Comparison of ENCODE assay signal across 10 cellular contexts in the genomic region with DNA sequence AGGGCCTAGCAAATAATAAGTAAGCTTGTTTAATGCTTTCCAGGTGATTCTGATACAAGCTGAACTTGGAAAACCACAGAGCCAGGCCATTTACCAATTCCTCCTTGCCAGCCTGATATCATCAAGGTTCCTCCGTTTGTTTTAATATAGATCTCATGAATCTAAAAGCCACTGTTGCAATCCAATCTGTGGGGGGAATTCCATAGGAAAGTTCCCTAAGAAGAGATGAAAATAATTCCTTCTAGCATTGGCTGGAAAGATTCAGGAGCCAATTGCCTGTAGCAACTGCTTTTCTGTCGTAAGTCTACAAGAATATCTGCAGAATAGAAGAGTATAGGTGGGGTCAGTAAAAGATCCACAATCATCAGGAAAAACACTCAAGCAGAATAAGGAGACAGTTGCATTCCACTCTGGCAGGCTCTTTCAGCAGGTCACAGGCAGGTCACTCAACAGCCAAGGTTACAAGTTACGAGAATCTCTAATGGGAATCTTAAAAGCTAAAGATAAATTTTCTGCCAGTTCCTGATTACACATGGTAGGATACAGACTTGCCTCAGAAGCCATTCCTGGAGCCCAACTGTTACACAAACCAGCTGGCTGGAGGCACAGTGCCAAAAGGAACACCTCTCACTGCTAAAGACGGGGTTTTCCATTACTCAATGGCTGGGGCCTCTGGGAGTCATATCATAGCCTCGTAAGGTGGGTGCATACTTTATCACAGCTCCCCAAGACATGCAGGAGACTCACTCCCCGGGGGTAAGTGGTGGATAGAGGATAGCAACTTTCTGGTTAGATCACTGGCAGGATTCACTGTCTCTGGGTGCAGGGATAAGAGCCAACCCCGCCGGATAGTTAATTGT. TPM values are rescaled to one million over a fixed set of nuclear protein-coding genes. Genes with fewer than 3 reads are reported as not detected.
A peak's percentile ranks its signal among the peaks of the same experiment; 100 is the strongest.
DNase-seq lines count a peak whose midpoint lies in the region; ATAC-seq and TF ChIP-seq lines count a peak whose summit lies in the region.
"Had no signal": no experiment of that assay in that cellular context is flagged by ENCODE, and none has a peak within 500 bp of the region (broad histone marks: within the 10 kb centered on the region; RNA-seq: fewer than 3 reads in every experiment).

No MANE protein-coding gene starts in this region.

- intact Hi-C loops in ovary (cut with DNase I): no loop called here
- intact Hi-C loops in activated CD4-positive, alpha-beta T cell treated with anti-CD3 and anti-CD28 coated beads for 36 hours (cut with DNase I, micrococcal nuclease): no loop called here

- peak; percentile 81 for ATAC-seq in RWPE2 (ENCODE audit: low read depth)
- no peak for ATAC-seq in activated CD4-positive, alpha-beta T cell treated with anti-CD3 and anti-CD28 coated beads for 36 hours

- H3K27ac Mint-ChIP-seq in activated CD4-positive, alpha-beta T cell treated with anti-CD3 and anti-CD28 coated beads for 36 hours: no peak overlapping the region

- no peak for TF ChIP-seq EP300 in ovary (IDR thresholded peaks at IDR 0.05)

- CTCF ChIA-PET in BJ (lab: Yijun Ruan, JAX): interaction anchor here (1.2 to 1.3 kb wide), 2 partner anchors 26 to 27 kb away, joined by 3 to 4 read pairs; no protein-coding TSS in a partner anchor
- CTCF ChIA-PET in activated CD4-positive, alpha-beta T cell treated with anti-CD3 and anti-CD28 coated beads for 36 hours (lab: Charles Lee): interaction anchor here (0.6 to 1.5 kb wide), 3 partner anchors 10 to 299 kb away, joined by 3 to 4 read pairs (median 4); no protein-coding TSS in a partner anchor

- 23 to 35% (median 29%) methylated on average over 8 of the region's 8 CpGs for WGBS in ovary, 3 donors

- TF ChIP-seq CTCF in BJ (IDR thresholded peaks at IDR 0.05; ENCODE audit: insufficient read depth, low read depth, low read length): no peak
- no peak for TF ChIP-seq CTCF in RWPE2 (IDR thresholded peaks at IDR 0.05; ENCODE audit: poor library complexity, severe bottlenecking)
- TF ChIP-seq CTCF in fibroblast of the aortic adventitia (IDR thresholded peaks at IDR 0.05; ENCODE audit: insufficient read depth, low read length): no peak
- no peak for TF ChIP-seq CTCF in ovary (IDR thresholded peaks at IDR 0.05)

- DNase-seq in BJ (ENCODE audit: low read depth): peak; percentile 47
- peak; percentile 66 for DNase-seq in RWPE2 (ENCODE audit: low spot score)
- DNase-seq in fibroblast of the aortic adventitia (ENCODE audit: low read depth): peak; percentile 93
- DNase-seq in ovary: peak; percentile 73 to 87 (median 85)
- no peak for DNase-seq in KG1 (lab: John Stamatoyannopoulos, UW)
- DNase-seq in activated naive CD4-positive, alpha-beta T cell treated with Interleukin-2 at 50 U/mL for 16 hours: no peak
- no peak for DNase-seq in activated CD4-positive, alpha-beta T cell treated with anti-CD3 and anti-CD28 coated beads for 36 hours
- no peak for DNase-seq in stimulated activated naive CD4-positive, alpha-beta T cell (lab: John Stamatoyannopoulos, UW)
- DNase-seq: activated CD8-positive, alpha-beta memory T cell treated with anti-CD3 and anti-CD28 coated beads, Interleukin-2, amount 50 U/mL, for 48 hours; NCI-H2081 treated with DMSO at 0.1 percent for 48 hours had no signal

- H3K36me3 ChIP-seq in BJ (ENCODE audit: control insufficient read depth, insufficient read depth, low read length) (no peaks in the 10 kb centered on the region), RWPE2 (ENCODE audit: low read depth) (peaks cover 56% of the 10 kb centered on the region), ovary (no peaks in the 10 kb centered on the region)

- no peak overlapping the region for H3K4me3 Mint-ChIP-seq in activated CD4-positive, alpha-beta T cell treated with anti-CD3 and anti-CD28 coated beads for 36 hours

- H3K4me1 Mint-ChIP-seq in activated CD4-positive, alpha-beta T cell treated with anti-CD3 and anti-CD28 coated beads for 36 hours: no peaks in the 10 kb centered on the region

- H3K27me3 ChIP-seq in BJ (ENCODE audit: control insufficient read depth, insufficient read depth, low read length) (no peaks in the 10 kb centered on the region), RWPE2 (ENCODE audit: insufficient read depth, poor library complexity, severe bottlenecking) (no peaks in the 10 kb centered on the region), ovary (no peaks in the 10 kb centered on the region)

- peaks cover 32% of the 10 kb centered on the region for H3K4me1 ChIP-seq in RWPE2 (ENCODE audit: insufficient read depth, poor library complexity, severe bottlenecking)
- H3K4me1 ChIP-seq in ovary (ENCODE audit: insufficient read depth): peaks cover 4% of the 10 kb centered on the region

- no peak overlapping the region for H3K4me3 ChIP-seq in BJ (ENCODE audit: low read depth, low read length)
- no peak overlapping the region for H3K4me3 ChIP-seq in RWPE2 (ENCODE audit: severe bottlenecking)
- no peak overlapping the region for H3K4me3 ChIP-seq in fibroblast of the aortic adventitia (ENCODE audit: low read depth, low read length)
- no peak overlapping the region for H3K4me3 ChIP-seq in ovary

- no peaks in the 10 kb centered on the region for H3K9me3 Mint-ChIP-seq in activated CD4-positive, alpha-beta T cell treated with anti-CD3 and anti-CD28 coated beads for 36 hours (ENCODE audit: low read depth)

- no peaks in the 10 kb centered on the region for H3K9me3 ChIP-seq in RWPE2 (ENCODE audit: severe bottlenecking)
- H3K9me3 ChIP-seq in ovary: no peaks in the 10 kb centered on the region

- H3K36me3 Mint-ChIP-seq in activated CD4-positive, alpha-beta T cell treated with anti-CD3 and anti-CD28 coated beads for 36 hours (ENCODE audit: low read depth): no peaks in the 10 kb centered on the region

- POLR2A ChIA-PET in BJ (lab: Charles Lee): no interaction called here
- POLR2A ChIA-PET in activated CD4-positive, alpha-beta T cell treated with anti-CD3 and anti-CD28 coated beads for 36 hours (lab: Charles Lee): no interaction called here

- no peak for TF ChIP-seq POLR2A in ovary (IDR thresholded peaks at IDR 0.05)

- H3K27ac ChIP-seq in RWPE2 (ENCODE audit: poor library complexity, severe bottlenecking): peak overlapping the region; percentile 10
- peak overlapping the region; percentile 4 to 33 for H3K27ac ChIP-seq in ovary

- H3K27me3 Mint-ChIP-seq in activated CD4-positive, alpha-beta T cell treated with anti-CD3 and anti-CD28 coated beads for 36 hours: no peaks in the 10 kb centered on the region

RNA-seq across cellular contexts. Expression of gene FGD6, which starts 43.6 kb away (rescaled TPM):
- polyA plus RNA-seq in BJ (2011; rRNA removed) (2.1 and 4.4 TPM in 2 replicates), ovary (1 to 10 TPM; 4.5 to 5.3 TPM)
- 4.5 and 4.9 TPM in 2 replicates for polyA minus RNA-seq in BJ (2011; rRNA and poly(A)+ RNA removed)
- total RNA-seq in fibroblast of the aortic adventitia (ENCODE audit: low replicate concordance) (12.5 and 13.1 TPM in 2 replicates), ovary (10 to 100 TPM in 6 of 7 donors, 1 to 10 TPM in 1; 7.0 to 18.7 (median 15.8) TPM)
- total RNA-seq in activated CD4-positive, alpha-beta T cell treated with anti-CD3 and anti-CD28 coated beads for 36 hours: 1 to 10 TPM; 1.1 to 1.3 TPM

RNA-seq across cellular contexts. Expression of gene VEZT, which starts 44.0 kb away (rescaled TPM):
- polyA plus RNA-seq in BJ (2011; rRNA removed): 50.6 and 97.2 TPM in 2 replicates
- 51.5 and 52.8 TPM in 2 replicates for polyA minus RNA-seq in BJ (2011; rRNA and poly(A)+ RNA removed)
- total RNA-seq in fibroblast of the aortic adventitia (ENCODE audit: low replicate concordance): 31.4 and 98.6 TPM in 2 replicates
- total RNA-seq in ovary: 10 to 100 TPM; 52.1 to 67.7 (median 53.5) TPM
- 10 to 100 TPM; 31.2 to 46.4 TPM for polyA plus RNA-seq in ovary
- total RNA-seq in activated CD4-positive, alpha-beta T cell treated with anti-CD3 and anti-CD28 coated beads for 36 hours: 10 to 100 TPM; 55.8 to 72.7 TPM

Comparison
In these comparisons a context has a peak if more than half of its experiments do, and no peak if none do; other contexts are left out.
1. DNase-seq: peak in BJ (single experiment), RWPE2 (single experiment), fibroblast of the aortic adventitia (single experiment) and ovary (5 of 5); none in KG1 (single experiment), activated naive CD4-positive, alpha-beta T cell treated with Interleukin-2 at 50 U/mL for 16 hours (single experiment), activated CD4-positive, alpha-beta T cell treated with anti-CD3 and anti-CD28 coated beads for 36 hours (single experiment) and stimulated activated naive CD4-positive, alpha-beta T cell (0 of 6).